15 cellular contexts compared by ENCODE assay signal in genomic region chr2:143139835-143140393, GRCh38. TPM values are rescaled to one million over a fixed set of nuclear protein-coding genes. Genes with fewer than 3 reads are reported as not detected.
DNase-seq lines count a peak whose midpoint lies in the region; ATAC-seq, FAIRE-seq and TF ChIP-seq lines count a peak whose summit lies in the region.
"Had no signal": no experiment of that assay in that cellular context is flagged by ENCODE, and none has a peak within 500 bp of the region (broad histone marks: within the 10 kb centered on the region; RNA-seq: fewer than 3 reads in every experiment).

No MANE protein-coding gene starts in this region.

- TF ChIP-seq POLR2A in right lobe of liver (IDR thresholded peaks at IDR 0.05) = no peak

- TF ChIP-seq CTCF in activated CD8-positive, alpha-beta T cell treated with anti-CD3 and anti-CD28 coated beads for 36 hours (IDR thresholded peaks at IDR 0.05) = no peak
- TF ChIP-seq CTCF in GM10248 (IDR thresholded peaks at IDR 0.05; ENCODE audit: control extremely low read depth, extremely low read depth, low read depth, missing control alignments) (no peak), glutamatergic neuron (IDR thresholded peaks at IDR 0.05; ENCODE audit: partially characterized antibody, unreplicated experiment) (no peak), right lobe of liver (IDR thresholded peaks at IDR 0.05) (no peak)

- POLR2A ChIA-PET in activated CD8-positive, alpha-beta T cell treated with anti-CD3 and anti-CD28 coated beads for 36 hours (lab: Charles Lee) = interaction anchor here (0.8 to 1.9 kb wide), 3 partner anchors 8 to 122 kb away, joined by 3 to 12 read pairs (median 6); no protein-coding TSS in a partner anchor
- POLR2A ChIA-PET in GM10248 (lab: Yijun Ruan, JAX) = no interaction called here

- H3K4me3 ChIP-seq in right lobe of liver = no peak overlapping the region
- H3K4me3 ChIP-seq: left ventricle myocardium inferior had no signal

- CTCF ChIA-PET in activated CD8-positive, alpha-beta T cell treated with anti-CD3 and anti-CD28 coated beads for 36 hours (lab: Charles Lee) = interaction anchor here (1.2 to 2.7 kb wide), 5 partner anchors 10 to 87 kb away, joined by 3 to 10 read pairs (median 8); no protein-coding TSS in a partner anchor
- CTCF ChIA-PET in GM10248 (lab: Yijun Ruan, JAX) = interaction anchor here (1.0 to 4.1 kb wide), 4 partner anchors 9 to 83 kb away, joined by 3 to 19 read pairs (median 9); no protein-coding TSS in a partner anchor

- H3K4me3 Mint-ChIP-seq in stimulated activated naive CD8-positive, alpha-beta T cell treated with anti-CD3 and anti-CD28 coated beads, Interleukin-15, Interleukin-2, amounts not matched to agents 100 ng/mL and 50 ng/mL, for 24 hours = peak overlapping the region; percentile 77
- peak overlapping the region; percentile 71 for H3K4me3 Mint-ChIP-seq in activated CD8-positive, alpha-beta T cell treated with anti-CD3 and anti-CD28 coated beads for 36 hours
- H3K4me3 Mint-ChIP-seq in glutamatergic neuron (ENCODE audit: unreplicated experiment) = no peak overlapping the region

- no peak for FAIRE-seq in RCC 7860 (lab: Jason Lieb, UNC)
- FAIRE-seq: astrocyte had no signal

- no peaks in the 10 kb centered on the region for H3K27me3 ChIP-seq in right lobe of liver

- H3K27ac ChIP-seq in right lobe of liver = no peak overlapping the region
- H3K27ac ChIP-seq: left ventricle myocardium inferior had no signal

- peak overlapping the region; percentile 88 for H3K27ac Mint-ChIP-seq in stimulated activated naive CD8-positive, alpha-beta T cell treated with anti-CD3 and anti-CD28 coated beads, Interleukin-15, Interleukin-2, amounts not matched to agents 100 ng/mL and 50 ng/mL, for 24 hours
- H3K27ac Mint-ChIP-seq in activated CD8-positive, alpha-beta T cell treated with anti-CD3 and anti-CD28 coated beads for 36 hours = peak overlapping the region; percentile 92
- no peak overlapping the region for H3K27ac Mint-ChIP-seq in glutamatergic neuron (ENCODE audit: unreplicated experiment)

- no peaks in the 10 kb centered on the region for H3K27me3 Mint-ChIP-seq in stimulated activated naive CD8-positive, alpha-beta T cell treated with anti-CD3 and anti-CD28 coated beads, Interleukin-15, Interleukin-2, amounts not matched to agents 100 ng/mL and 50 ng/mL, for 24 hours
- H3K27me3 Mint-ChIP-seq in activated CD8-positive, alpha-beta T cell treated with anti-CD3 and anti-CD28 coated beads for 36 hours = no peaks in the 10 kb centered on the region
- no peaks in the 10 kb centered on the region for H3K27me3 Mint-ChIP-seq in glutamatergic neuron (ENCODE audit: unreplicated experiment)

- ATAC-seq in stimulated activated naive CD8-positive, alpha-beta T cell treated with anti-CD3 and anti-CD28 coated beads, Interleukin-15, Interleukin-2, amounts not matched to agents 100 U/mL and 50 U/mL, for 24 hours = no peak
- ATAC-seq in HG03066 (IDR thresholded peaks at IDR 0.05; ENCODE audit: low read depth, unreplicated experiment) (peak; percentile 29), right lobe of liver (no peak)
- peak; percentile 50 for ATAC-seq in activated CD8-positive, alpha-beta T cell treated with anti-CD3 and anti-CD28 coated beads for 36 hours

- whole genome bisulfite sequencing in right lobe of liver (ENCODE audit: insufficient coverage, low coverage, low lambda C conversion rate, missing lambda C conversion rate) = 86% methylated on average over 2 of the region's 2 CpGs

- peaks cover 93% of the 10 kb centered on the region for H3K4me1 Mint-ChIP-seq in stimulated activated naive CD8-positive, alpha-beta T cell treated with anti-CD3 and anti-CD28 coated beads, Interleukin-15, Interleukin-2, amounts not matched to agents 100 ng/mL and 50 ng/mL, for 24 hours (ENCODE audit: low read depth)
- peaks cover 85% of the 10 kb centered on the region for H3K4me1 Mint-ChIP-seq in activated CD8-positive, alpha-beta T cell treated with anti-CD3 and anti-CD28 coated beads for 36 hours (ENCODE audit: low read depth)
- H3K4me1 Mint-ChIP-seq in glutamatergic neuron (ENCODE audit: low read depth, unreplicated experiment) = no peaks in the 10 kb centered on the region

- DNase-seq in stimulated activated naive CD8-positive, alpha-beta T cell treated with anti-CD3 and anti-CD28 coated beads, Interleukin-15, Interleukin-2, amounts not matched to agents 100 U/mL and 50 U/mL, for 24 hours = no peak
- DNase-seq in activated CD8-positive, alpha-beta T cell treated with anti-CD3 and anti-CD28 coated beads for 36 hours = no peak
- DNase-seq in GM10248 (ENCODE audit: extremely low spot score) = no peak
- DNase-seq in RCC 7860 (ENCODE audit: low spot score) = no peak
- DNase-seq in glutamatergic neuron = no peak
- no peak for DNase-seq in right lobe of liver
- DNase-seq: activated CD4-positive, alpha-beta T cell treated with anti-CD3 and anti-CD28 coated beads, Interleukin-2, amount 50 U/mL, for 4 hours; effector CD8-positive, alpha-beta T cell; left ventricle myocardium inferior; NCI-H1092 treated with DMSO at 0.1 percent for 48 hours; SHP77; stimulated activated CD8-positive, alpha-beta memory T cell treated with anti-CD3 and anti-CD28 coated beads, Interleukin-4, amount 100 ng/mL, for 48 hours had no signal

- no peaks in the 10 kb centered on the region for H3K36me3 ChIP-seq in right lobe of liver
- H3K36me3 ChIP-seq: left ventricle myocardium inferior had no signal

- H3K4me1 ChIP-seq in right lobe of liver = no peaks in the 10 kb centered on the region
- H3K4me1 ChIP-seq: left ventricle myocardium inferior had no signal

- no peaks in the 10 kb centered on the region for H3K9me3 Mint-ChIP-seq in stimulated activated naive CD8-positive, alpha-beta T cell treated with anti-CD3 and anti-CD28 coated beads, Interleukin-15, Interleukin-2, amounts not matched to agents 100 ng/mL and 50 ng/mL, for 24 hours
- no peaks in the 10 kb centered on the region for H3K9me3 Mint-ChIP-seq in activated CD8-positive, alpha-beta T cell treated with anti-CD3 and anti-CD28 coated beads for 36 hours
- no peaks in the 10 kb centered on the region for H3K9me3 Mint-ChIP-seq in glutamatergic neuron (ENCODE audit: unreplicated experiment)

- intact Hi-C loops in activated CD8-positive, alpha-beta T cell treated with anti-CD3 and anti-CD28 coated beads for 36 hours (cut with micrococcal nuclease) = no loop called here
- intact Hi-C loops in right lobe of liver (cut with DNase I) = no loop called here

- H3K36me3 Mint-ChIP-seq in stimulated activated naive CD8-positive, alpha-beta T cell treated with anti-CD3 and anti-CD28 coated beads, Interleukin-15, Interleukin-2, amounts not matched to agents 100 ng/mL and 50 ng/mL, for 24 hours (ENCODE audit: low read depth) = peaks cover 33% of the 10 kb centered on the region
- H3K36me3 Mint-ChIP-seq in activated CD8-positive, alpha-beta T cell treated with anti-CD3 and anti-CD28 coated beads for 36 hours (ENCODE audit: low read depth) = peaks cover 38% of the 10 kb centered on the region
- no peaks in the 10 kb centered on the region for H3K36me3 Mint-ChIP-seq in glutamatergic neuron (ENCODE audit: unreplicated experiment)

- no peaks in the 10 kb centered on the region for H3K9me3 ChIP-seq in right lobe of liver
- H3K9me3 ChIP-seq: left ventricle myocardium inferior had no signal

RNA-seq across cellular contexts. Expression of gene ARHGAP15, which starts 10.7 kb away (rescaled TPM):
- 10 to 100 TPM; 71.3 to 72.8 TPM for total RNA-seq in activated CD8-positive, alpha-beta T cell treated with anti-CD3 and anti-CD28 coated beads for 36 hours
- total RNA-seq in glutamatergic neuron (ENCODE audit: unreplicated experiment) (not detected), right lobe of liver (1 to 10 TPM; 3.3 to 8.2 (median 6.6) TPM)
- total RNA-seq: astrocyte had no signal

Comparison
In these comparisons a context has a peak if more than half of its experiments do, and no peak if none do; other contexts are left out.
1. ATAC-seq: peak in HG03066 (single experiment) and activated CD8-positive, alpha-beta T cell treated with anti-CD3 and anti-CD28 coated beads for 36 hours (single experiment); none in stimulated activated naive CD8-positive, alpha-beta T cell treated with anti-CD3 and anti-CD28 coated beads, Interleukin-15, Interleukin-2, amounts not matched to agents 100 U/mL and 50 U/mL, for 24 hours (single experiment) and right lobe of liver (0 of 4).
2. RNA of gene ARHGAP15, which starts 10.7 kb away (total RNA-seq): 71.3 to 72.8 TPM in activated CD8-positive, alpha-beta T cell treated with anti-CD3 and anti-CD28 coated beads for 36 hours; 3.3 to 8.2 TPM in right lobe of liver and not detected in glutamatergic neuron (single experiment); every median in the first group is over 4 times any median in the second.